ENCODE assay signal across 8 cellular contexts in genomic region chr11:43311791-43312607, GRCh38. TPM values are rescaled to one million over a fixed set of nuclear protein-coding genes. Genes with fewer than 3 reads are reported as not detected.
A peak's percentile ranks its signal among the peaks of the same experiment; 100 is the strongest.
DNase-seq lines count a peak whose midpoint lies in the region; FAIRE-seq and TF ChIP-seq lines count a peak whose summit lies in the region.

Gene API5, plus strand, starts transcription at chr11:43311996. Its CDS starts 132 bp downstream, at chr11:43312128.

- peak within 1 kb of the TSS; percentile 87 to 94 for H3K4me3 Mint-ChIP-seq in H9
- peak within 1 kb of the TSS; percentile 91 to 96 (median 95) for H3K4me3 Mint-ChIP-seq in nephron
- H3K4me3 Mint-ChIP-seq in stimulated activated naive CD8-positive, alpha-beta T cell treated with anti-CD3 and anti-CD28 coated beads, Interleukin-15, Interleukin-2, amounts not matched to agents 100 ng/mL and 50 ng/mL, for 24 hours = peak within 1 kb of the TSS; percentile 100

- H2BK12ac ChIP-seq in H9 (ENCODE audit: insufficient read length, low read depth, low read length) = no peak within 1 kb of the TSS

- peak; percentile 96 for FAIRE-seq in G401.6 (lab: Jason Lieb, UNC)

- peak; percentile 96 for DNase-seq in H9
- DNase-seq in M059J (ENCODE audit: low read depth) = peak; percentile 93
- DNase-seq in SHP77 (lab: John Stamatoyannopoulos, UW) = peak; percentile 98
- peak; percentile 89 for DNase-seq in activated effector memory CD4-positive, alpha-beta T cell treated with Interleukin-2 at 50 U/mL for 16 hours
- DNase-seq in fibroblast of the aortic adventitia (ENCODE audit: low read depth) = peak; percentile 92

- H4K5ac ChIP-seq in H9 (ENCODE audit: insufficient read length, low read depth, low read length) = no peak within 1 kb of the TSS

- H4K20me1 ChIP-seq in H9 (ENCODE audit: control insufficient read depth, insufficient read depth, insufficient read length) = no peaks in the 10 kb centered on the region

- peak within 1 kb of the TSS; percentile 66 for H3K9ac ChIP-seq in H9 (ENCODE audit: extremely low read depth, insufficient read length, low read length)

- no CpG with 5 or more reads among the region's 60 CpGs for WGBS in H9 (ENCODE audit: extremely low coverage, insufficient read length, low lambda C conversion rate)

- peak within 1 kb of the TSS; percentile 84 for H3K14ac ChIP-seq in H9 (ENCODE audit: insufficient read depth, low read length)

- H3K23me2 ChIP-seq in H9 (ENCODE audit: insufficient read length, low read depth, low read length, poor library complexity, severe bottlenecking) = peaks cover 5% of the 10 kb centered on the region

- H3K4ac ChIP-seq in H9 (ENCODE audit: low read depth, low read length) = no peak within 1 kb of the TSS

- H3K36me3 Mint-ChIP-seq in H9 (ENCODE audit: insufficient read depth in 1 of 3, low read depth in 3 of 3) (peaks cover 0 to 6% (median 0%) of the 10 kb centered on the region in 3 experiments; a peak in 4 of 7 replicates), nephron (ENCODE audit: low read depth) (no peaks in the 10 kb centered on the region)
- H3K36me3 Mint-ChIP-seq in stimulated activated naive CD8-positive, alpha-beta T cell treated with anti-CD3 and anti-CD28 coated beads, Interleukin-15, Interleukin-2, amounts not matched to agents 100 ng/mL and 50 ng/mL, for 24 hours (ENCODE audit: low read depth) = peaks cover 6% of the 10 kb centered on the region

- H3K27me3 Mint-ChIP-seq in H9 (ENCODE audit: low read depth) (peaks cover 2% of the 10 kb centered on the region; the same call in 1 of the 2 replicates), nephron (ENCODE audit: low read depth) (no peaks in the 10 kb centered on the region)
- no peaks in the 10 kb centered on the region for H3K27me3 Mint-ChIP-seq in stimulated activated naive CD8-positive, alpha-beta T cell treated with anti-CD3 and anti-CD28 coated beads, Interleukin-15, Interleukin-2, amounts not matched to agents 100 ng/mL and 50 ng/mL, for 24 hours

- H3K56ac ChIP-seq in H9 (ENCODE audit: insufficient read length, low read depth, low read length) = no peak within 1 kb of the TSS

- H3K9me3 Mint-ChIP-seq in H9 (no peaks in the 10 kb centered on the region), nephron (no peaks in the 10 kb centered on the region)
- no peaks in the 10 kb centered on the region for H3K9me3 Mint-ChIP-seq in stimulated activated naive CD8-positive, alpha-beta T cell treated with anti-CD3 and anti-CD28 coated beads, Interleukin-15, Interleukin-2, amounts not matched to agents 100 ng/mL and 50 ng/mL, for 24 hours

- no peak within 1 kb of the TSS for H4K91ac ChIP-seq in H9 (ENCODE audit: insufficient read length, low read depth, low read length)

- H3K23ac ChIP-seq in H9 (ENCODE audit: insufficient read length, low read depth, low read length) = no peak within 1 kb of the TSS

- no peak within 1 kb of the TSS for H2BK5ac ChIP-seq in H9 (ENCODE audit: insufficient read length, low read length)

- H2BK120ac ChIP-seq in H9 (ENCODE audit: low read depth, low read length, poor library complexity, severe bottlenecking) = no peak within 1 kb of the TSS

- H2AK5ac ChIP-seq in H9 (ENCODE audit: insufficient read length, low read length) = no peak within 1 kb of the TSS

- H3K4me3 ChIP-seq in fibroblast of the aortic adventitia (ENCODE audit: low read depth, low read length) = peak within 1 kb of the TSS; percentile 95

- TF ChIP-seq CTCF in H9 (conservative IDR thresholded peaks at IDR 0.05) (peak; percentile 80), fibroblast of the aortic adventitia (IDR thresholded peaks at IDR 0.05; ENCODE audit: insufficient read depth, low read length) (peak; percentile 82), nephron (IDR thresholded peaks at IDR 0.05; ENCODE audit: unreplicated experiment in 3 of 3) (peak; percentile 63 to 83 (median 73))

- H3K27ac ChIP-seq in H9 (ENCODE audit: insufficient read length, low read depth, low read length) = no peak within 1 kb of the TSS

- peaks cover 12 to 20% of the 10 kb centered on the region in 2 experiments for H3K4me1 Mint-ChIP-seq in H9
- peaks cover 42% of the 10 kb centered on the region for H3K4me1 Mint-ChIP-seq in nephron
- H3K4me1 Mint-ChIP-seq in stimulated activated naive CD8-positive, alpha-beta T cell treated with anti-CD3 and anti-CD28 coated beads, Interleukin-15, Interleukin-2, amounts not matched to agents 100 ng/mL and 50 ng/mL, for 24 hours (ENCODE audit: low read depth) = peaks cover 53% of the 10 kb centered on the region

- no peak within 1 kb of the TSS for H4K8ac ChIP-seq in H9 (replicated peaks; ENCODE audit: insufficient read length, low read depth, low read length)

- H2AFZ ChIP-seq in H9 (ENCODE audit: low read length) = peak within 1 kb of the TSS; percentile 69

- no peak within 1 kb of the TSS for H2BK20ac ChIP-seq in H9 (ENCODE audit: low read depth, low read length, poor library complexity, severe bottlenecking)

- H3K27ac Mint-ChIP-seq in H9 (peak within 1 kb of the TSS; percentile 85 to 93 (median 89)), nephron (peak within 1 kb of the TSS; percentile 86 to 97 (median 88))
- H3K27ac Mint-ChIP-seq in stimulated activated naive CD8-positive, alpha-beta T cell treated with anti-CD3 and anti-CD28 coated beads, Interleukin-15, Interleukin-2, amounts not matched to agents 100 ng/mL and 50 ng/mL, for 24 hours = peak within 1 kb of the TSS; percentile 97

- H3K9me3 ChIP-seq in H9 (ENCODE audit: control insufficient read depth, low read depth, low read length) = no peaks in the 10 kb centered on the region

- no peak within 1 kb of the TSS for H3T11ph ChIP-seq in H9 (ENCODE audit: low read length)

- H3K79me2 ChIP-seq in H9 (ENCODE audit: insufficient read depth, low read length) = peaks cover 27% of the 10 kb centered on the region; the same call in 1 of the 2 replicates

- H3K18ac ChIP-seq in H9 (ENCODE audit: insufficient read length, low read depth, low read length) = no peak within 1 kb of the TSS

- H3K27me3 ChIP-seq in H9 (ENCODE audit: insufficient read depth, low read length) = no peaks in the 10 kb centered on the region

- peaks cover 5% of the 10 kb centered on the region for H3K79me1 ChIP-seq in H9 (ENCODE audit: insufficient read depth, low read depth, low read length, poor library complexity, severe bottlenecking)

- H3K4me1 ChIP-seq in H9 (ENCODE audit: insufficient read depth, low read length) = no peaks in the 10 kb centered on the region; the same call in 1 of the 2 replicates

- no peak within 1 kb of the TSS for H2BK15ac ChIP-seq in H9 (ENCODE audit: low read depth, low read length)

- H3K4me2 ChIP-seq in H9 (ENCODE audit: insufficient read depth, insufficient read length, low read length) = peak within 1 kb of the TSS; percentile 65

RNA-seq across cellular contexts. Expression of gene API5, which starts in this region (rescaled TPM):
- total RNA-seq in H9 (2021) = 147 and 151 TPM in 2 replicates
- 88.0 and 119 TPM in 2 replicates for total RNA-seq in M059J (2014; rRNA removed; shearing (Covaris generic))
- total RNA-seq in fibroblast of the aortic adventitia (ENCODE audit: low replicate concordance) = 81.0 and 94.3 TPM in 2 replicates
